Comparison of ENCODE assay signal across 8 cellular contexts in genomic region chr1:207321790-207322530, GRCh38. TPM values are rescaled to one million over a fixed set of nuclear protein-coding genes. Genes with fewer than 3 reads are reported as not detected.
DNase-seq lines count a peak whose midpoint lies in the region; ATAC-seq and TF ChIP-seq lines count a peak whose summit lies in the region.

No MANE protein-coding gene starts in this region.

- H3K27ac ChIP-seq in WERI-Rb-1 (peak overlapping the region; percentile 29), neutrophil (peak overlapping the region; percentile 98)

- peak overlapping the region; percentile 48 for H3K4me3 ChIP-seq in WERI-Rb-1 (ENCODE audit: low read depth, low read length)
- H3K4me3 ChIP-seq in fibroblast of villous mesenchyme (ENCODE audit: low read depth, low read length): peak overlapping the region; percentile 74
- H3K4me3 ChIP-seq in neutrophil (ENCODE audit: low read depth in 1 of 2, low read length in 1 of 2): peak overlapping the region; percentile 83 to 90

- H3K36me3 ChIP-seq in WERI-Rb-1 (no peaks in the 10 kb centered on the region; the same call in 1 of the 2 replicates), neutrophil (peaks cover 47% of the 10 kb centered on the region)

- TF ChIP-seq CTCF in WERI-Rb-1 (IDR thresholded peaks at IDR 0.05; ENCODE audit: low read depth, low read length) (0 out of 2 replicates have a peak, but pooled peaks have one; percentile 0), fibroblast of villous mesenchyme (IDR thresholded peaks at IDR 0.05; ENCODE audit: insufficient read depth, low read depth, low read length) (no peak), neutrophil (IDR thresholded peaks at IDR 0.05) (no peak)

- H3K4me1 ChIP-seq in neutrophil (ENCODE audit: control insufficient read depth in 1 of 2, insufficient read depth in 1 of 2, low read depth in 1 of 2, low read length in 1 of 2): peaks cover 78 to 82% of the 10 kb centered on the region in 2 experiments

- peak; percentile 32 for DNase-seq in NCI-H748 (lab: John Stamatoyannopoulos, UW; ENCODE audit: unreplicated experiment)
- no peak for DNase-seq in NCI-H748 treated with DMSO at 0.1 percent for 48 hours (lab: John Stamatoyannopoulos, UW)
- no peak for DNase-seq in WERI-Rb-1
- DNase-seq in fibroblast of villous mesenchyme (ENCODE audit: low read depth): peak; percentile 28
- DNase-seq in stimulated activated CD4-positive, alpha-beta T cell treated with anti-CD3 and anti-CD28 coated beads, Interleukin-4, amount 100 ng/mL, for 4 hours: no peak

- H3K9me3 ChIP-seq in WERI-Rb-1 (ENCODE audit: severe bottlenecking) (peaks cover 6% of the 10 kb centered on the region), neutrophil (no peaks in the 10 kb centered on the region)

- peaks cover 78% of the 10 kb centered on the region for H3K27me3 ChIP-seq in WERI-Rb-1 (ENCODE audit: insufficient read depth, low read depth, severe bottlenecking)
- H3K27me3 ChIP-seq in neutrophil: no peaks in the 10 kb centered on the region

- ATAC-seq in HG03457 (IDR thresholded peaks at IDR 0.05; ENCODE audit: unreplicated experiment) (peak; percentile 28), GM21786 (IDR thresholded peaks at IDR 0.05; ENCODE audit: unreplicated experiment) (no peak)

RNA-seq across cellular contexts. Expression of gene CD55, which starts 0.5 kb away (rescaled TPM):
- total RNA-seq in fibroblast of villous mesenchyme: 29.4 and 43.5 TPM in 2 replicates

Comparison
In these comparisons a context has a peak if more than half of its experiments do, and no peak if none do; other contexts are left out.
1. DNase-seq: peak in NCI-H748 (single experiment) and fibroblast of villous mesenchyme (single experiment); none in NCI-H748 treated with DMSO at 0.1 percent for 48 hours (single experiment), WERI-Rb-1 (single experiment) and stimulated activated CD4-positive, alpha-beta T cell treated with anti-CD3 and anti-CD28 coated beads, Interleukin-4, amount 100 ng/mL, for 4 hours (0 of 2).
2. Peak in every context shown above with its lines, with median percentiles within 50 percentile points of each other: H3K4me3 ChIP-seq.